Comparison of ENCODE assay signal across 8 cellular contexts in genomic region chr22:50274311-50274710, GRCh38. TPM values are rescaled to one million over a fixed set of nuclear protein-coding genes. Genes with fewer than 3 reads are reported as not detected.
DNase-seq lines count a peak whose midpoint lies in the region; ATAC-seq and TF ChIP-seq lines count a peak whose summit lies in the region.

No MANE protein-coding gene starts in this region.

- no peak for ATAC-seq in GM19023 (IDR thresholded peaks at IDR 0.05; ENCODE audit: unreplicated experiment)
- ATAC-seq in GM18907 (IDR thresholded peaks at IDR 0.05; ENCODE audit: unreplicated experiment), result no peak

- peak overlapping the region; percentile 61 for H3K27ac ChIP-seq in temporal lobe (ENCODE audit: low read depth, low read length)

- peak; percentile 38 for TF ChIP-seq CTCF in GM12872 (IDR thresholded peaks at IDR 0.05; ENCODE audit: insufficient read depth, low read depth, low read length)

- DNase-seq in AG08396 (ENCODE audit: low spot score) (peak; percentile 73), NOMO-1 treated with DMSO at 0.1 percent for 48 hours (lab: John Stamatoyannopoulos, UW; ENCODE audit: unreplicated experiment) (peak; percentile 33), anterior cingulate cortex (lab: John Stamatoyannopoulos, UW) (peak in 42 of 58 donors; percentile 13 to 74 (median 42)), iPS-NIHi7 (ENCODE audit: extremely low spot score) (peak; percentile 60)

RNA-seq across cellular contexts. Expression of gene MAPK11, which starts 4.1 kb away (rescaled TPM):
- 16.0 TPM for total RNA-seq in temporal lobe

RNA-seq across cellular contexts. Expression of gene MAPK12, which starts 12.8 kb away (rescaled TPM):
- total RNA-seq in temporal lobe, result 11.6 TPM

RNA-seq across cellular contexts. Expression of gene HDAC10, which starts 23.2 kb away (rescaled TPM):
- total RNA-seq in temporal lobe, result 20.9 TPM

RNA-seq across cellular contexts. Expression of gene TUBGCP6, which starts 29.5 kb away (rescaled TPM):
- 29.3 TPM for total RNA-seq in temporal lobe

RNA-seq across cellular contexts. Expression of gene PLXNB2, which starts 33.1 kb away (rescaled TPM):
- total RNA-seq in temporal lobe, result 52.4 TPM
